In genomic region chr1:22773981-22774471, GRCh38 we compare ENCODE assay signal across 11 cellular contexts.
DNase-seq lines count a peak whose midpoint lies in the region; ATAC-seq and TF ChIP-seq lines count a peak whose summit lies in the region.
"Had no signal": no experiment of that assay in that cellular context is flagged by ENCODE, and none has a peak within 500 bp of the region (broad histone marks: within the 10 kb centered on the region; RNA-seq: fewer than 3 reads in every experiment).

No MANE protein-coding gene starts in this region.

- intact Hi-C loops in ovary (cut with DNase I), result no loop called here

- ATAC-seq in GM19395 (IDR thresholded peaks at IDR 0.05; ENCODE audit: unreplicated experiment) (no peak), GM18909 (IDR thresholded peaks at IDR 0.05; ENCODE audit: poor library complexity, unreplicated experiment) (no peak)

- peak overlapping the region in 1 of 2 donors; percentile 73 for H3K27ac ChIP-seq in ovary

- TF ChIP-seq EP300 in ovary (IDR thresholded peaks at IDR 0.05), result no peak

- no peak for TF ChIP-seq CTCF in ovary (IDR thresholded peaks at IDR 0.05)

- peak; percentile 86 for DNase-seq in AG20443 (ENCODE audit: low spot score)
- peak; percentile 54 for DNase-seq in adipocyte (ENCODE audit: low read depth)
- peak; percentile 75 for DNase-seq in globus pallidus (ENCODE audit: low spot score)
- peak; percentile 81 to 88 (median 86) for DNase-seq in ovary
- no peak for DNase-seq in HAP-1 (ENCODE audit: low spot score in 2 of 2)
- DNase-seq in NCI-H748 (lab: John Stamatoyannopoulos, UW; ENCODE audit: unreplicated experiment), result no peak
- DNase-seq: CD4-positive, alpha-beta T cell; stimulated activated naive B cell treated with anti-CD40 and anti-IgM and Interleukin-4, amounts not matched to agents 10 μg/mL and 1 μg/mL and 100 μg/mL, for 72 hours; T1000 had no signal

- WGBS in ovary, 3 donors, result 12% methylated on average over 10 of the region's 10 CpGs

- H3K9me3 ChIP-seq in adipocyte (ENCODE audit: control insufficient read depth, low read length) (no peaks in the 10 kb centered on the region), ovary (no peaks in the 10 kb centered on the region), HAP-1 (no peaks in the 10 kb centered on the region)

- peak overlapping the region; percentile 18 for H3K9ac ChIP-seq in adipocyte (ENCODE audit: low read length)

- in situ Hi-C loops in HAP-1 (cut with MboI; ENCODE audit: low sequenced_read_pairs), result no loop called here

- H3K4me3 ChIP-seq in adipocyte (ENCODE audit: low read length), result no peak overlapping the region
- no peak overlapping the region for H3K4me3 ChIP-seq in ovary
- no peak overlapping the region for H3K4me3 ChIP-seq in HAP-1

- H3K27me3 ChIP-seq in adipocyte (replicated peaks; ENCODE audit: control insufficient read depth, insufficient read depth, low read length) (peaks cover 10% of the 10 kb centered on the region), ovary (no peaks in the 10 kb centered on the region), HAP-1 (ENCODE audit: low read depth) (no peaks in the 10 kb centered on the region)

- TF ChIP-seq POLR2A in ovary (IDR thresholded peaks at IDR 0.05), result no peak

- H3K4me1 ChIP-seq in adipocyte (ENCODE audit: control insufficient read depth, insufficient read depth, low read length) (peaks cover 25% of the 10 kb centered on the region), ovary (ENCODE audit: insufficient read depth) (peaks cover 15% of the 10 kb centered on the region), HAP-1 (no peaks in the 10 kb centered on the region)

- H3K36me3 ChIP-seq in adipocyte (ENCODE audit: control insufficient read depth, insufficient read depth, low read length, severe bottlenecking) (no peaks in the 10 kb centered on the region), ovary (no peaks in the 10 kb centered on the region), HAP-1 (replicated peaks) (no peaks in the 10 kb centered on the region)

Comparison
In these comparisons a context has a peak if more than half of its experiments do, and no peak if none do; other contexts are left out.
1. DNase-seq: peak in AG20443 (single experiment), adipocyte (single experiment), globus pallidus (single experiment) and ovary (5 of 5); none in HAP-1 (0 of 2) and NCI-H748 (single experiment).